ENCODE assay signal across 1 cellular context in the genomic region with DNA sequence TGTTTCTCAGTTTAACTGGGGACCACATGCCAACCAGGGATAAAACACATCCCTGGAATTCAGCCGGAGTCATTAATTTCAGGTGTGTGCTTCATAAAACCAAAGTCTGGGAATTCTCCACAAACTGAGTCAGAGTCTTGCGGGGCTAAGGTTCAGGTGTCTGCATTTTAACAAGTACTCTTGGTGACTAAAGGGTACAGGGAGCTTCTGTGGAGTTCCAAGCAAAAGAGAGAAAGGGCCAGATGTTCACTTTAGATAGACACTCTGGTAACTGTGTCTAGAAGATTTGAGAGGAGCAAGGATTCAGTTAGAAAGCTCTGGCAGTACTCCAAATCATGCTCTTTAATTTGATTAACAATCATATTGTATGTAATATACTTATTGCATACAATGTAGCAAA.
TF ChIP-seq lines count a peak whose summit lies in the region.

No MANE protein-coding gene starts in this region.

TF ChIP-seq in K562, 482 proteins besides CTCF, POLR2A, EP300 and RAD21 (continues in another document):
- no peak for TF ChIP-seq TGIF2 (CRISPR knock-in tag; IDR thresholded peaks at IDR 0.05)
- TF ChIP-seq, protein P1, sequence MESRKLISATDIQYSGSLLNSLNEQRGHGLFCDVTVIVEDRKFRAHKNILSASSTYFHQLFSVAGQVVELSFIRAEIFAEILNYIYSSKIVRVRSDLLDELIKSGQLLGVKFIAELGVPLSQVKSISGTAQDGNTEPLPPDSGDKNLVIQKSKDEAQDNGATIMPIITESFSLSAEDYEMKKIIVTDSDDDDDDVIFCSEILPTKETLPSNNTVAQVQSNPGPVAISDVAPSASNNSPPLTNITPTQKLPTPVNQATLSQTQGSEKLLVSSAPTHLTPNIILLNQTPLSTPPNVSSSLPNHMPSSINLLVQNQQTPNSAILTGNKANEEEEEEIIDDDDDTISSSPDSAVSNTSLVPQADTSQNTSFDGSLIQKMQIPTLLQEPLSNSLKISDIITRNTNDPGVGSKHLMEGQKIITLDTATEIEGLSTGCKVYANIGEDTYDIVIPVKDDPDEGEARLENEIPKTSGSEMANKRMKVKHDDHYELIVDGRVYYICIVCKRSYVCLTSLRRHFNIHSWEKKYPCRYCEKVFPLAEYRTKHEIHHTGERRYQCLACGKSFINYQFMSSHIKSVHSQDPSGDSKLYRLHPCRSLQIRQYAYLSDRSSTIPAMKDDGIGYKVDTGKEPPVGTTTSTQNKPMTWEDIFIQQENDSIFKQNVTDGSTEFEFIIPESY (CRISPR knock-in tag; IDR thresholded peaks at IDR 0.05): no peak
- no peak for TF ChIP-seq ZNF282 (CRISPR knock-in tag; IDR thresholded peaks at IDR 0.05)
- TF ChIP-seq HNRNPL (IDR thresholded peaks at IDR 0.05; ENCODE audit: low read depth, low read length): no peak
- no peak for TF ChIP-seq KAT8 (IDR thresholded peaks at IDR 0.05; ENCODE audit: low read depth)
- TF ChIP-seq, protein P2, sequence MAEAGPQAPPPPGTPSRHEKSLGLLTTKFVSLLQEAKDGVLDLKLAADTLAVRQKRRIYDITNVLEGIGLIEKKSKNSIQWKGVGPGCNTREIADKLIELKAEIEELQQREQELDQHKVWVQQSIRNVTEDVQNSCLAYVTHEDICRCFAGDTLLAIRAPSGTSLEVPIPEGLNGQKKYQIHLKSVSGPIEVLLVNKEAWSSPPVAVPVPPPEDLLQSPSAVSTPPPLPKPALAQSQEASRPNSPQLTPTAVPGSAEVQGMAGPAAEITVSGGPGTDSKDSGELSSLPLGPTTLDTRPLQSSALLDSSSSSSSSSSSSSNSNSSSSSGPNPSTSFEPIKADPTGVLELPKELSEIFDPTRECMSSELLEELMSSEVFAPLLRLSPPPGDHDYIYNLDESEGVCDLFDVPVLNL (CRISPR knock-in tag; IDR thresholded peaks at IDR 0.05; ENCODE audit: low read depth): no peak
- TF ChIP-seq, protein P3, sequence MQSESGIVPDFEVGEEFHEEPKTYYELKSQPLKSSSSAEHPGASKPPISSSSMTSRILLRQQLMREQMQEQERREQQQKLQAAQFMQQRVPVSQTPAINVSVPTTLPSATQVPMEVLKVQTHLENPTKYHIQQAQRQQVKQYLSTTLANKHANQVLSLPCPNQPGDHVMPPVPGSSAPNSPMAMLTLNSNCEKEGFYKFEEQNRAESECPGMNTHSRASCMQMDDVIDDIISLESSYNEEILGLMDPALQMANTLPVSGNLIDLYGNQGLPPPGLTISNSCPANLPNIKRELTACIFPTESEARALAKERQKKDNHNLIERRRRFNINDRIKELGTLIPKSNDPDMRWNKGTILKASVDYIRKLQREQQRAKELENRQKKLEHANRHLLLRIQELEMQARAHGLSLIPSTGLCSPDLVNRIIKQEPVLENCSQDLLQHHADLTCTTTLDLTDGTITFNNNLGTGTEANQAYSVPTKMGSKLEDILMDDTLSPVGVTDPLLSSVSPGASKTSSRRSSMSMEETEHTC (IDR thresholded peaks at IDR 0.05): no peak
- TF ChIP-seq ZFX (CRISPR knock-in tag; IDR thresholded peaks at IDR 0.05): no peak
- no peak for TF ChIP-seq RBBP5 (IDR thresholded peaks at IDR 0.05; ENCODE audit: borderline replicate concordance, insufficient read depth, low read length, poor library complexity, severe bottlenecking)
- TF ChIP-seq TEAD1 (CRISPR knock-in tag; IDR thresholded peaks at IDR 0.05): no peak
- TF ChIP-seq, protein P4, sequence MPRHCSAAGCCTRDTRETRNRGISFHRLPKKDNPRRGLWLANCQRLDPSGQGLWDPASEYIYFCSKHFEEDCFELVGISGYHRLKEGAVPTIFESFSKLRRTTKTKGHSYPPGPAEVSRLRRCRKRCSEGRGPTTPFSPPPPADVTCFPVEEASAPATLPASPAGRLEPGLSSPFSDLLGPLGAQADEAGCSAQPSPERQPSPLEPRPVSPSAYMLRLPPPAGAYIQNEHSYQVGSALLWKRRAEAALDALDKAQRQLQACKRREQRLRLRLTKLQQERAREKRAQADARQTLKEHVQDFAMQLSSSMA (CRISPR knock-in tag; IDR thresholded peaks at IDR 0.05): no peak
- no peak for TF ChIP-seq HMGN3 (IDR thresholded peaks at IDR 0.05; ENCODE audit: borderline replicate concordance, extremely low read depth, insufficient read length, low read depth, low read length)
- TF ChIP-seq FOXJ2 (tag; IDR thresholded peaks at IDR 0.05): no peak; the same call in 1 of the 2 replicates
- TF ChIP-seq ELF4 (CRISPR knock-in tag; IDR thresholded peaks at IDR 0.05): no peak
- TF ChIP-seq MBD2 (IDR thresholded peaks at IDR 0.05; ENCODE audit: borderline replicate concordance, low read depth): no peak
- peak; percentile 84 for TF ChIP-seq TCF3 (CRISPR knock-in tag; IDR thresholded peaks at IDR 0.05)
- no peak for TF ChIP-seq MAFF (IDR thresholded peaks at IDR 0.05; ENCODE audit: low read length)
- no peak for TF ChIP-seq ZNF174 (CRISPR knock-in tag; IDR thresholded peaks at IDR 0.05)
- TF ChIP-seq, protein P5, sequence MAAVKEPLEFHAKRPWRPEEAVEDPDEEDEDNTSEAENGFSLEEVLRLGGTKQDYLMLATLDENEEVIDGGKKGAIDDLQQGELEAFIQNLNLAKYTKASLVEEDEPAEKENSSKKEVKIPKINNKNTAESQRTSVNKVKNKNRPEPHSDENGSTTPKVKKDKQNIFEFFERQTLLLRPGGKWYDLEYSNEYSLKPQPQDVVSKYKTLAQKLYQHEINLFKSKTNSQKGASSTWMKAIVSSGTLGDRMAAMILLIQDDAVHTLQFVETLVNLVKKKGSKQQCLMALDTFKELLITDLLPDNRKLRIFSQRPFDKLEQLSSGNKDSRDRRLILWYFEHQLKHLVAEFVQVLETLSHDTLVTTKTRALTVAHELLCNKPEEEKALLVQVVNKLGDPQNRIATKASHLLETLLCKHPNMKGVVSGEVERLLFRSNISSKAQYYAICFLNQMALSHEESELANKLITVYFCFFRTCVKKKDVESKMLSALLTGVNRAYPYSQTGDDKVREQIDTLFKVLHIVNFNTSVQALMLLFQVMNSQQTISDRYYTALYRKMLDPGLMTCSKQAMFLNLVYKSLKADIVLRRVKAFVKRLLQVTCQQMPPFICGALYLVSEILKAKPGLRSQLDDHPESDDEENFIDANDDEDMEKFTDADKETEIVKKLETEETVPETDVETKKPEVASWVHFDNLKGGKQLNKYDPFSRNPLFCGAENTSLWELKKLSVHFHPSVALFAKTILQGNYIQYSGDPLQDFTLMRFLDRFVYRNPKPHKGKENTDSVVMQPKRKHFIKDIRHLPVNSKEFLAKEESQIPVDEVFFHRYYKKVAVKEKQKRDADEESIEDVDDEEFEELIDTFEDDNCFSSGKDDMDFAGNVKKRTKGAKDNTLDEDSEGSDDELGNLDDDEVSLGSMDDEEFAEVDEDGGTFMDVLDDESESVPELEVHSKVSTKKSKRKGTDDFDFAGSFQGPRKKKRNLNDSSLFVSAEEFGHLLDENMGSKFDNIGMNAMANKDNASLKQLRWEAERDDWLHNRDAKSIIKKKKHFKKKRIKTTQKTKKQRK (IDR thresholded peaks at IDR 0.05; ENCODE audit: borderline replicate concordance, low read depth, low read length): no peak
- no peak for TF ChIP-seq CREM (IDR thresholded peaks at IDR 0.05; ENCODE audit: low read depth)
- no peak for TF ChIP-seq COPS2 (conservative IDR thresholded peaks at IDR 0.05)
- TF ChIP-seq, protein P6, sequence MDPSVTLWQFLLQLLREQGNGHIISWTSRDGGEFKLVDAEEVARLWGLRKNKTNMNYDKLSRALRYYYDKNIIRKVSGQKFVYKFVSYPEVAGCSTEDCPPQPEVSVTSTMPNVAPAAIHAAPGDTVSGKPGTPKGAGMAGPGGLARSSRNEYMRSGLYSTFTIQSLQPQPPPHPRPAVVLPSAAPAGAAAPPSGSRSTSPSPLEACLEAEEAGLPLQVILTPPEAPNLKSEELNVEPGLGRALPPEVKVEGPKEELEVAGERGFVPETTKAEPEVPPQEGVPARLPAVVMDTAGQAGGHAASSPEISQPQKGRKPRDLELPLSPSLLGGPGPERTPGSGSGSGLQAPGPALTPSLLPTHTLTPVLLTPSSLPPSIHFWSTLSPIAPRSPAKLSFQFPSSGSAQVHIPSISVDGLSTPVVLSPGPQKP (CRISPR knock-in tag; IDR thresholded peaks at IDR 0.05): no peak
- no peak for TF ChIP-seq SMAD1 (IDR thresholded peaks at IDR 0.05; ENCODE audit: low read depth, low read length, partially characterized antibody)
- TF ChIP-seq RAD51 (IDR thresholded peaks at IDR 0.05; ENCODE audit: borderline replicate concordance, low read depth): no peak
- TF ChIP-seq, protein P7, sequence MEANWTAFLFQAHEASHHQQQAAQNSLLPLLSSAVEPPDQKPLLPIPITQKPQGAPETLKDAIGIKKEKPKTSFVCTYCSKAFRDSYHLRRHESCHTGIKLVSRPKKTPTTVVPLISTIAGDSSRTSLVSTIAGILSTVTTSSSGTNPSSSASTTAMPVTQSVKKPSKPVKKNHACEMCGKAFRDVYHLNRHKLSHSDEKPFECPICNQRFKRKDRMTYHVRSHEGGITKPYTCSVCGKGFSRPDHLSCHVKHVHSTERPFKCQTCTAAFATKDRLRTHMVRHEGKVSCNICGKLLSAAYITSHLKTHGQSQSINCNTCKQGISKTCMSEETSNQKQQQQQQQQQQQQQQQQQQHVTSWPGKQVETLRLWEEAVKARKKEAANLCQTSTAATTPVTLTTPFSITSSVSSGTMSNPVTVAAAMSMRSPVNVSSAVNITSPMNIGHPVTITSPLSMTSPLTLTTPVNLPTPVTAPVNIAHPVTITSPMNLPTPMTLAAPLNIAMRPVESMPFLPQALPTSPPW (CRISPR knock-in tag; IDR thresholded peaks at IDR 0.05): no peak
- peak; percentile 94 for TF ChIP-seq ARID1B (IDR thresholded peaks at IDR 0.05)
- no peak for TF ChIP-seq GATAD2B (IDR thresholded peaks at IDR 0.05; ENCODE audit: borderline replicate concordance)
- TF ChIP-seq NUFIP1 (IDR thresholded peaks at IDR 0.05; ENCODE audit: partially characterized antibody): no peak
- no peak for TF ChIP-seq XRCC4 (IDR thresholded peaks at IDR 0.05; ENCODE audit: extremely low read depth, insufficient read depth, insufficient read length)
- TF ChIP-seq NFIX (CRISPR knock-in tag; IDR thresholded peaks at IDR 0.05; ENCODE audit: low read depth): no peak
- TF ChIP-seq, protein P8, sequence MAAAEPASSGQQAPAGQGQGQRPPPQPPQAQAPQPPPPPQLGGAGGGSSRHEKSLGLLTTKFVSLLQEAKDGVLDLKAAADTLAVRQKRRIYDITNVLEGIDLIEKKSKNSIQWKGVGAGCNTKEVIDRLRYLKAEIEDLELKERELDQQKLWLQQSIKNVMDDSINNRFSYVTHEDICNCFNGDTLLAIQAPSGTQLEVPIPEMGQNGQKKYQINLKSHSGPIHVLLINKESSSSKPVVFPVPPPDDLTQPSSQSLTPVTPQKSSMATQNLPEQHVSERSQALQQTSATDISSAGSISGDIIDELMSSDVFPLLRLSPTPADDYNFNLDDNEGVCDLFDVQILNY (CRISPR knock-in tag; IDR thresholded peaks at IDR 0.05): no peak
- no peak for TF ChIP-seq TCF7 (IDR thresholded peaks at IDR 0.05; ENCODE audit: borderline replicate concordance)
- peak; percentile 38 for TF ChIP-seq CCNT2 (IDR thresholded peaks at IDR 0.05; ENCODE audit: borderline replicate concordance, extremely low read depth, insufficient read length, low read depth, low read length)
- TF ChIP-seq, protein P9, sequence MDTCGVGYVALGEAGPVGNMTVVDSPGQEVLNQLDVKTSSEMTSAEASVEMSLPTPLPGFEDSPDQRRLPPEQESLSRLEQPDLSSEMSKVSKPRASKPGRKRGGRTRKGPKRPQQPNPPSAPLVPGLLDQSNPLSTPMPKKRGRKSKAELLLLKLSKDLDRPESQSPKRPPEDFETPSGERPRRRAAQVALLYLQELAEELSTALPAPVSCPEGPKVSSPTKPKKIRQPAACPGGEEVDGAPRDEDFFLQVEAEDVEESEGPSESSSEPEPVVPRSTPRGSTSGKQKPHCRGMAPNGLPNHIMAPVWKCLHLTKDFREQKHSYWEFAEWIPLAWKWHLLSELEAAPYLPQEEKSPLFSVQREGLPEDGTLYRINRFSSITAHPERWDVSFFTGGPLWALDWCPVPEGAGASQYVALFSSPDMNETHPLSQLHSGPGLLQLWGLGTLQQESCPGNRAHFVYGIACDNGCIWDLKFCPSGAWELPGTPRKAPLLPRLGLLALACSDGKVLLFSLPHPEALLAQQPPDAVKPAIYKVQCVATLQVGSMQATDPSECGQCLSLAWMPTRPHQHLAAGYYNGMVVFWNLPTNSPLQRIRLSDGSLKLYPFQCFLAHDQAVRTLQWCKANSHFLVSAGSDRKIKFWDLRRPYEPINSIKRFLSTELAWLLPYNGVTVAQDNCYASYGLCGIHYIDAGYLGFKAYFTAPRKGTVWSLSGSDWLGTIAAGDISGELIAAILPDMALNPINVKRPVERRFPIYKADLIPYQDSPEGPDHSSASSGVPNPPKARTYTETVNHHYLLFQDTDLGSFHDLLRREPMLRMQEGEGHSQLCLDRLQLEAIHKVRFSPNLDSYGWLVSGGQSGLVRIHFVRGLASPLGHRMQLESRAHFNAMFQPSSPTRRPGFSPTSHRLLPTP (IDR thresholded peaks at IDR 0.05; ENCODE audit: borderline replicate concordance, extremely low read depth, insufficient read length): no peak
- TF ChIP-seq, protein P10, sequence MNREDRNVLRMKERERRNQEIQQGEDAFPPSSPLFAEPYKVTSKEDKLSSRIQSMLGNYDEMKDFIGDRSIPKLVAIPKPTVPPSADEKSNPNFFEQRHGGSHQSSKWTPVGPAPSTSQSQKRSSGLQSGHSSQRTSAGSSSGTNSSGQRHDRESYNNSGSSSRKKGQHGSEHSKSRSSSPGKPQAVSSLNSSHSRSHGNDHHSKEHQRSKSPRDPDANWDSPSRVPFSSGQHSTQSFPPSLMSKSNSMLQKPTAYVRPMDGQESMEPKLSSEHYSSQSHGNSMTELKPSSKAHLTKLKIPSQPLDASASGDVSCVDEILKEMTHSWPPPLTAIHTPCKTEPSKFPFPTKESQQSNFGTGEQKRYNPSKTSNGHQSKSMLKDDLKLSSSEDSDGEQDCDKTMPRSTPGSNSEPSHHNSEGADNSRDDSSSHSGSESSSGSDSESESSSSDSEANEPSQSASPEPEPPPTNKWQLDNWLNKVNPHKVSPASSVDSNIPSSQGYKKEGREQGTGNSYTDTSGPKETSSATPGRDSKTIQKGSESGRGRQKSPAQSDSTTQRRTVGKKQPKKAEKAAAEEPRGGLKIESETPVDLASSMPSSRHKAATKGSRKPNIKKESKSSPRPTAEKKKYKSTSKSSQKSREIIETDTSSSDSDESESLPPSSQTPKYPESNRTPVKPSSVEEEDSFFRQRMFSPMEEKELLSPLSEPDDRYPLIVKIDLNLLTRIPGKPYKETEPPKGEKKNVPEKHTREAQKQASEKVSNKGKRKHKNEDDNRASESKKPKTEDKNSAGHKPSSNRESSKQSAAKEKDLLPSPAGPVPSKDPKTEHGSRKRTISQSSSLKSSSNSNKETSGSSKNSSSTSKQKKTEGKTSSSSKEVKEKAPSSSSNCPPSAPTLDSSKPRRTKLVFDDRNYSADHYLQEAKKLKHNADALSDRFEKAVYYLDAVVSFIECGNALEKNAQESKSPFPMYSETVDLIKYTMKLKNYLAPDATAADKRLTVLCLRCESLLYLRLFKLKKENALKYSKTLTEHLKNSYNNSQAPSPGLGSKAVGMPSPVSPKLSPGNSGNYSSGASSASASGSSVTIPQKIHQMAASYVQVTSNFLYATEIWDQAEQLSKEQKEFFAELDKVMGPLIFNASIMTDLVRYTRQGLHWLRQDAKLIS (CRISPR knock-in tag; IDR thresholded peaks at IDR 0.05): no peak
- TF ChIP-seq, protein P11, sequence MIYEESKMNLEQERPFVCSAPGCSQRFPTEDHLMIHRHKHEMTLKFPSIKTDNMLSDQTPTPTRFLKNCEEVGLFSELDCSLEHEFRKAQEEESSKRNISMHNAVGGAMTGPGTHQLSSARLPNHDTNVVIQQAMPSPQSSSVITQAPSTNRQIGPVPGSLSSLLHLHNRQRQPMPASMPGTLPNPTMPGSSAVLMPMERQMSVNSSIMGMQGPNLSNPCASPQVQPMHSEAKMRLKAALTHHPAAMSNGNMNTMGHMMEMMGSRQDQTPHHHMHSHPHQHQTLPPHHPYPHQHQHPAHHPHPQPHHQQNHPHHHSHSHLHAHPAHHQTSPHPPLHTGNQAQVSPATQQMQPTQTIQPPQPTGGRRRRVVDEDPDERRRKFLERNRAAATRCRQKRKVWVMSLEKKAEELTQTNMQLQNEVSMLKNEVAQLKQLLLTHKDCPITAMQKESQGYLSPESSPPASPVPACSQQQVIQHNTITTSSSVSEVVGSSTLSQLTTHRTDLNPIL (CRISPR knock-in tag; IDR thresholded peaks at IDR 0.05): no peak
- TF ChIP-seq CBFA2T2 (conservative IDR thresholded peaks at IDR 0.05): peak; percentile 82
